11 cellular contexts compared by ENCODE assay signal in the genomic region with DNA sequence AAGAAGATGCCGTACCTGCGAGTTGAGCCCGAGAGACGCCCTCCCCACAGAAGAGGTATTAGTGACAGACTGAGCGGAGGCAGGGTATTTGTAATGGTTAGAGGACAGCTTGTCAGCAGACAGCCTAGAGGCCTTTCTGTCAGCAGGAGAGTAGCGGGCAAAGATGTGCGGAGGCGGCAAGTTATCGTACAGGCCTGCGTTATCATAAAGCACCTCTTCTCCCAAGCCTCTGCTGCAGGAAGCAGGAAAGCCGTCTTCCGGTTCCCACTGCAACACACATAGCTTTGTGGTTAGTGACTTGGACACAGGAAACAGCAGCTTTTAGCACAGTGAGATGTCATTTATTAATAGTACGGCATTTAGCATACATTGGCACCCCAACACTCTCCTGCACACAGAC.
DNase-seq lines count a peak whose midpoint lies in the region; ATAC-seq and TF ChIP-seq lines count a peak whose summit lies in the region.
"Had no signal": no experiment of that assay in that cellular context is flagged by ENCODE, and none has a peak within 500 bp of the region (broad histone marks: within the 10 kb centered on the region; RNA-seq: fewer than 3 reads in every experiment).

No MANE protein-coding gene starts in this region.

- H3K36me3 ChIP-seq in BLaER1 = peaks cover 16% of the 10 kb centered on the region
- peaks cover 7% of the 10 kb centered on the region for H3K36me3 ChIP-seq in effector memory CD4-positive, alpha-beta T cell (ENCODE audit: control insufficient read depth, insufficient read depth, low read length)
- peaks cover 32 to 44% of the 10 kb centered on the region in 2 experiments for H3K36me3 ChIP-seq in trophoblast cell (ENCODE audit: control insufficient read depth in 1 of 2, insufficient read depth in 2 of 2, low read length in 2 of 2)

- no peak overlapping the region for H3K23ac ChIP-seq in trophoblast cell (ENCODE audit: low read length)

- no peak overlapping the region for H3K18ac ChIP-seq in trophoblast cell (ENCODE audit: low read length)

- peaks cover 2% of the 10 kb centered on the region for H3K79me2 ChIP-seq in trophoblast cell (ENCODE audit: control insufficient read depth, insufficient read depth, low read length, poor library complexity)

- H4K8ac ChIP-seq in trophoblast cell (ENCODE audit: low read depth, low read length) = no peak overlapping the region

- no peak for ATAC-seq in HG02885 (IDR thresholded peaks at IDR 0.05; ENCODE audit: poor library complexity, unreplicated experiment)
- ATAC-seq in GM18520 (IDR thresholded peaks at IDR 0.05; ENCODE audit: unreplicated experiment) = no peak
- ATAC-seq: Panc1 had no signal

- no CpG with 5 or more reads among the region's 13 CpGs for WGBS in trophoblast cell (ENCODE audit: extremely low coverage, insufficient coverage, insufficient read length)

- H3K4me3 ChIP-seq in BLaER1 = no peak overlapping the region
- no peak overlapping the region for H3K4me3 ChIP-seq in HFF-Myc (replicated peaks; ENCODE audit: low read depth, low read length)
- H3K4me3 ChIP-seq in effector memory CD4-positive, alpha-beta T cell (ENCODE audit: insufficient read depth, low read depth, low read length, poor library complexity, severe bottlenecking) = no peak overlapping the region
- no peak overlapping the region for H3K4me3 ChIP-seq in trophoblast cell (ENCODE audit: low read depth, low read length)

- H3K4me1 ChIP-seq in BLaER1 (peaks cover 35% of the 10 kb centered on the region), trophoblast cell (ENCODE audit: control insufficient read depth in 1 of 2, insufficient read depth in 2 of 2, low read length in 2 of 2) (peaks cover 8 to 9% of the 10 kb centered on the region in 2 experiments)
- H3K4me1 ChIP-seq in effector memory CD4-positive, alpha-beta T cell (ENCODE audit: control insufficient read depth, insufficient read depth, low read length, poor library complexity, severe bottlenecking) = peaks cover 3% of the 10 kb centered on the region

- H3K27ac ChIP-seq in BLaER1 (no peak overlapping the region), trophoblast cell (ENCODE audit: low read depth, low read length) (no peak overlapping the region)
- H3K27ac ChIP-seq in effector memory CD4-positive, alpha-beta T cell (ENCODE audit: insufficient read depth, low read length, poor library complexity, severe bottlenecking) = peak overlapping the region; percentile 8

- no peak overlapping the region for H2BK12ac ChIP-seq in trophoblast cell (ENCODE audit: low read length)

- DNase-seq in HFF-Myc (ENCODE audit: extremely low read depth, low read depth) = peak; percentile 51
- no peak for DNase-seq in effector memory CD4-positive, alpha-beta T cell
- peak; percentile 86 to 96 for DNase-seq in lung microvascular endothelial cell (ENCODE audit: low read depth in 2 of 2)
- no peak for DNase-seq in activated CD8-positive, alpha-beta memory T cell treated with anti-CD3 and anti-CD28 coated beads for 24 hours
- DNase-seq in trophoblast cell = no peak
- DNase-seq: naive B cell, NCI-H1436 treated with DMSO at 0.1 percent for 48 hours had no signal

- no peak overlapping the region for H3K14ac ChIP-seq in trophoblast cell (ENCODE audit: low read length)

- H4K91ac ChIP-seq in trophoblast cell (ENCODE audit: low read depth, low read length) = no peak overlapping the region

- H3K4me2 ChIP-seq in BLaER1 (peak overlapping the region; percentile 58), trophoblast cell (ENCODE audit: low read length) (no peak overlapping the region)

- no peak for TF ChIP-seq CTCF in HFF-Myc (IDR thresholded peaks at IDR 0.05; ENCODE audit: low read depth, low read length, missing control alignments)

- H3K9me3 ChIP-seq in BLaER1 = no peaks in the 10 kb centered on the region
- H3K9me3 ChIP-seq in effector memory CD4-positive, alpha-beta T cell (ENCODE audit: control insufficient read depth, low read length) = no peaks in the 10 kb centered on the region
- no peaks in the 10 kb centered on the region for H3K9me3 ChIP-seq in trophoblast cell (ENCODE audit: insufficient read depth, low read depth, low read length)

- H3K79me1 ChIP-seq in trophoblast cell (ENCODE audit: low read length) = peaks cover 4% of the 10 kb centered on the region

- H4K12ac ChIP-seq in trophoblast cell (ENCODE audit: low read depth, low read length) = no peak overlapping the region

- H3K27me3 ChIP-seq in BLaER1 (no peaks in the 10 kb centered on the region), trophoblast cell (ENCODE audit: insufficient read depth, low read length) (no peaks in the 10 kb centered on the region)
- H3K27me3 ChIP-seq in effector memory CD4-positive, alpha-beta T cell (replicated peaks; ENCODE audit: control insufficient read depth, insufficient read depth, low read length, poor library complexity, severe bottlenecking) = no peaks in the 10 kb centered on the region

- no peak overlapping the region for H3K4ac ChIP-seq in trophoblast cell (ENCODE audit: low read depth, low read length)

- no peak overlapping the region for H2AK5ac ChIP-seq in trophoblast cell (ENCODE audit: low read length)

- H3K9ac ChIP-seq in BLaER1 = no peak overlapping the region
- H3K9ac ChIP-seq in trophoblast cell (ENCODE audit: low read length) = no peak overlapping the region

- no peak overlapping the region for H2BK120ac ChIP-seq in trophoblast cell (ENCODE audit: insufficient read depth, low read length, poor library complexity)

- no peaks in the 10 kb centered on the region for H4K20me1 ChIP-seq in BLaER1

- H2BK5ac ChIP-seq in trophoblast cell (ENCODE audit: low read depth, low read length, poor library complexity) = no peak overlapping the region

- no peak overlapping the region for H2AFZ ChIP-seq in trophoblast cell (ENCODE audit: insufficient read depth, low read length, poor library complexity)

Comparison
In these comparisons a context has a peak if more than half of its experiments do, and no peak if none do; other contexts are left out.
1. DNase-seq: peak in HFF-Myc (single experiment) and lung microvascular endothelial cell (2 of 2); none in effector memory CD4-positive, alpha-beta T cell (0 of 3), activated CD8-positive, alpha-beta memory T cell treated with anti-CD3 and anti-CD28 coated beads for 24 hours (single experiment) and trophoblast cell (0 of 2).